Comparison of ENCODE assay signal across 24 cellular contexts in the genomic region with DNA sequence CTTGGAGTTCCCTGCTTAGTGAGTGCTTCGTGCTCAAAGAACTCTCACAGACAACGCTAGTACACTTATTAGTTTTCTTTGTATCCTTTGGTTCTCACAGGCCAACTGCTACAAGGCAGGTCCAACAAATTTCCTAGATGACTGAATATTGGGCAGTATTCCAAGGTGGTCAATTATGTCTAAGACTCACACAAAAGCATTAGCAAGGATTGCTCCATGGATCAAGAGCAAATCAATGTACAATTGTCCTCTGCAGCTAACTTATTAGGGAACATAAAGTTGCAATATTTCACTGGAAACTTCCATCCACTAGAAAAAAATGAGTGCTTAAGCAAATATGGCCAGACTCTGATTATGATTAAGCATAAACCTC. TPM values are rescaled to one million over a fixed set of nuclear protein-coding genes. Genes with fewer than 3 reads are reported as not detected.
DNase-seq lines count a peak whose midpoint lies in the region; FAIRE-seq and TF ChIP-seq lines count a peak whose summit lies in the region.
"Had no signal": no experiment of that assay in that cellular context is flagged by ENCODE, and none has a peak within 500 bp of the region (broad histone marks: within the 10 kb centered on the region; RNA-seq: fewer than 3 reads in every experiment).

No MANE protein-coding gene starts in this region.

- peaks cover 5% of the 10 kb centered on the region for H3K9me3 ChIP-seq in WERI-Rb-1 (ENCODE audit: severe bottlenecking)
- H3K9me3 ChIP-seq: breast epithelium had no signal

- TF ChIP-seq CTCF in brain (conservative IDR thresholded peaks at IDR 0.05): no peak
- TF ChIP-seq CTCF in osteocyte (IDR thresholded peaks at IDR 0.05): no peak
- TF ChIP-seq CTCF in WERI-Rb-1 (IDR thresholded peaks at IDR 0.05; ENCODE audit: low read depth, low read length): no peak

- H3K36me3 ChIP-seq in WERI-Rb-1: no peaks in the 10 kb centered on the region
- H3K36me3 ChIP-seq: breast epithelium, heart left ventricle, left ventricle myocardium inferior, sigmoid colon had no signal

- DNase-seq in AG08395 (ENCODE audit: low spot score) (peak; percentile 17), osteocyte (ENCODE audit: extremely low spot score, unreplicated experiment) (no peak), RCC 7860 (ENCODE audit: low spot score) (no peak), WERI-Rb-1 (no peak), SKM-1 (lab: John Stamatoyannopoulos, UW; ENCODE audit: unreplicated experiment) (no peak)
- DNase-seq: activated CD4-positive, alpha-beta T cell treated with anti-CD3 and anti-CD28 coated beads, Interleukin-2, amount 10 ng/mL, durations not matched to agents 24 days and 14 days; activated CD8-positive, alpha-beta memory T cell treated with anti-CD3 and anti-CD28 coated beads, Interleukin-2, amount 50 U/mL, for 4 hours; activated effector memory CD4-positive, alpha-beta T cell treated with Interleukin-2 at 50 U/mL for 16 hours; cortex of kidney; H7; heart left ventricle; left ventricle myocardium inferior; NCI-H1436; NCI-H774; nephron progenitor cell; posterior cingulate gyrus; SHP77 treated with DMSO at 0.1 percent for 48 hours; sigmoid colon had no signal

- H3K9me3 Mint-ChIP-seq in brain: peaks cover 4 to 24% (median 20%) of the 10 kb centered on the region in 5 experiments
- peaks cover 7% of the 10 kb centered on the region for H3K9me3 Mint-ChIP-seq in osteocyte (ENCODE audit: unreplicated experiment)

- no peaks in the 10 kb centered on the region for H3K27me3 Mint-ChIP-seq in brain
- H3K27me3 Mint-ChIP-seq in osteocyte (ENCODE audit: unreplicated experiment): peaks cover 17% of the 10 kb centered on the region

- H3K36me3 Mint-ChIP-seq in brain (peaks cover 49% of the 10 kb centered on the region), osteocyte (ENCODE audit: unreplicated experiment) (peaks cover 1% of the 10 kb centered on the region)
- H3K36me3 Mint-ChIP-seq: mesothelial cell of epicardium had no signal

- H3K27ac Mint-ChIP-seq in brain: peak overlapping the region; percentile 55 to 96 (median 84)
- no peak overlapping the region for H3K27ac Mint-ChIP-seq in osteocyte (ENCODE audit: unreplicated experiment)
- H3K27ac Mint-ChIP-seq: activated CD4-positive, alpha-beta T cell treated with anti-CD3 and anti-CD28 coated beads, Interleukin-2, amount 10 ng/mL, durations not matched to agents 24 days and 14 days; mesothelial cell of epicardium; nephron progenitor cell had no signal

- no peak for TF ChIP-seq EP300 in Ishikawa (IDR thresholded peaks at IDR 0.05; ENCODE audit: borderline replicate concordance)

- H3K27ac ChIP-seq in layer of hippocampus (ENCODE audit: low read depth, low read length): peak overlapping the region; percentile 53
- H3K27ac ChIP-seq in WERI-Rb-1: no peak overlapping the region
- H3K27ac ChIP-seq: breast epithelium, heart left ventricle, left ventricle myocardium inferior, sigmoid colon had no signal

- no peak overlapping the region for H3K4me3 ChIP-seq in WERI-Rb-1 (ENCODE audit: low read depth, low read length)
- H3K4me3 ChIP-seq: breast epithelium, heart left ventricle, left ventricle myocardium inferior, sigmoid colon had no signal

- no peak for TF ChIP-seq RAD21 in Ishikawa (IDR thresholded peaks at IDR 0.05; ENCODE audit: low read depth)

- no peaks in the 10 kb centered on the region for H3K27me3 ChIP-seq in layer of hippocampus (ENCODE audit: control insufficient read depth, insufficient read depth, low read length)
- no peaks in the 10 kb centered on the region for H3K27me3 ChIP-seq in WERI-Rb-1 (ENCODE audit: insufficient read depth, low read depth, severe bottlenecking)
- H3K27me3 ChIP-seq: breast epithelium, sigmoid colon had no signal

- FAIRE-seq in RCC 7860 (lab: Jason Lieb, UNC): no peak
- FAIRE-seq: endometrium had no signal

- H3K4me3 Mint-ChIP-seq in brain (peak overlapping the region in 4 of 5 experiments; percentile 50 to 83 (median 64)), osteocyte (ENCODE audit: unreplicated experiment) (no peak overlapping the region)
- H3K4me3 Mint-ChIP-seq: activated CD4-positive, alpha-beta T cell treated with anti-CD3 and anti-CD28 coated beads, Interleukin-2, amount 10 ng/mL, durations not matched to agents 24 days and 14 days; mesothelial cell of epicardium; nephron progenitor cell had no signal

- H3K4me1 Mint-ChIP-seq in brain (peaks cover 70% of the 10 kb centered on the region), osteocyte (ENCODE audit: unreplicated experiment) (peaks cover 9% of the 10 kb centered on the region)
- H3K4me1 Mint-ChIP-seq: mesothelial cell of epicardium had no signal

TF ChIP-seq in Ishikawa, 13 proteins besides CTCF, POLR2A, EP300 and RAD21:
- TF ChIP-seq EGR1 (IDR thresholded peaks at IDR 0.05): no peak
- TF ChIP-seq TCF12 (IDR thresholded peaks at IDR 0.05; ENCODE audit: low read depth): peak; percentile 30; the same call in 1 of the 2 replicates
- 0 out of 2 replicates have a peak, but pooled peaks have one; percentile 28 for TF ChIP-seq FOXM1 (IDR thresholded peaks at IDR 0.05; ENCODE audit: borderline replicate concordance, low read depth)
- peak; percentile 69; the same call in 1 of the 2 replicates for TF ChIP-seq NFIC (IDR thresholded peaks at IDR 0.05)

RNA-seq across cellular contexts. Expression of gene TRIM2, which starts 42.7 kb away (rescaled TPM):
- polyA plus RNA-seq in brain (ENCODE audit: insufficient read depth, low read depth, low replicate concordance): 17.8 TPM
- total RNA-seq in osteocyte: 34.0 and 36.0 TPM in 2 replicates
- total RNA-seq: activated CD4-positive, alpha-beta T cell treated with anti-CD3 and anti-CD28 coated beads, Interleukin-2, amount 10 ng/mL, durations not matched to agents 24 days and 14 days had no signal
